In the genomic region with DNA sequence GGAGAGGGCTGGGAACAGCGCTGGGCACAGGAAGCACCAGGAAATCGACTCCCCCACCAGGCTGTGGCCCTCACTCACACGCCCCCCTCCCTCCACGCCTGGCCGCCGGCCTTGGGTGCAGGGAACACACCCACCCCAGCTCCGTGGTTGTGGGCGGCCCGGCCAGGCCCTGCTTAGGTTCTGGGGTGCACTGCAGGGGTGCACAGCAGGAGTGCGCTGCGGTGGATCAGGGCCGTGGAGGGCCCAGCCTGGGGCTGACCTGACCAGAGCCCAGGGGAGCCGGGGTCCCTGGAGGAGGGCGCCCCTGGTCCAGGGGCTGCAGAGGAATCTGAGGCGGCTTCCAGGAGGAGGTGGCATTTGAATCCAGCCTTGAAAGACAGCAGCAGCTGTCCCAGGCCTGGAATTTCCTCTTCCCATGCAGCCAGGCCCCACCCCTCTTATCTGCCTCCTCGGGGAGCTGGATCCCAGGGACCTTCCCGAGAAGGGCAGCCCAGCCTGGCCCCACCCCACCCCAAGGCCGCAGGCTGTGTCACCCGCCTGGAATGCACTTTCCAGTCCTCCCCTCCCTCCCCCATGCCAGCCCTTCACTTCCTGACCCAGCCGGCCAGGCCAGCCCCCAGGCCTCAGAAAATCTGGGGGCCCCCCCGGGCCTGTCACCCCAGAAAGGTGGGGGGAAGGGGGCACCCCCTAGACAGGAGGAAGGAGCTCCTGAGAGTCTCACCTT, we compare ENCODE assay signal across 1 cellular context.
TF ChIP-seq lines count a peak whose summit lies in the region.

No MANE protein-coding gene starts in this region.

TF ChIP-seq in GM23338, 12 proteins besides CTCF, POLR2A, EP300 and RAD21 (continued from another document):
- no peak for TF ChIP-seq ZNF462 (CRISPR knock-in tag; IDR thresholded peaks at IDR 0.05)
- no peak for TF ChIP-seq POLR2AphosphoS5 (IDR thresholded peaks at IDR 0.05; ENCODE audit: low read depth)
